In the genomic region with DNA sequence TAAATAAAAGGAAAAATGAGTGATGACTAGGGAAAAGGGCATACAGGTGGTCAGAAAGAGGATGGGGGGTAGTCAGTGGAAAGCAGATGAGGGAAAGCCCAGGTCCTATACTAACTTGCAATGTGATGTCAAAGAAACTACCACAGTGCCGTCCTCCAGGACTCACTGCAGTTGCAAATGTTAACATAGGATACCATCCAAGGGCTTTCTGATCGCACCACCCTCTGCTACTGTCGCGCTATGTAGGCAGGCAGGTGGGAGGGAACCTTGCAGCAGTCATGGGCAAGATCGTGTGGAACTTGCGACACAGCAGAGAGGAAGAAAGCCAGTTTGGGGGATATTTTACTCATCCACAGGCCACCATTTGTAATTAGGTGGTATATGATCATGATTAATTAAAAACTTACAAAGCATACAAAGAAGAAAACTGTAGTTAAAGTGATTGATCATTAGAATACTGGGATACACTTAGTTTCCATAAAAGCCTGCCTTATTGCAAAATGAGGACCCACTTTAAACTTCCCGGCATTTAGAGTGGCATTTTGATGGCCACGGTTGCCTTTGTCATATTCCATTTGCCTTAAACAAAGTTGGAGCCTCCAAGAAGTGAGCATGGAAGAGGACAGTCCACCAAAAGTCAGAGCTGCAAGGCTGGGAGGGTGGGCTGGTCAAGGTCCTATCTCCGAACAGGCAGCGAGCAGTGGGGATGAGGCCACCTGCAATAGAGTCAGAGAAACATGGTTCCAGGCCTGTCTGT, we compare ENCODE assay signal across 18 cellular contexts.
"Had no signal": no experiment of that assay in that cellular context is flagged by ENCODE, and none has a peak within 500 bp of the region (broad histone marks: within the 10 kb centered on the region; RNA-seq: fewer than 3 reads in every experiment).

No MANE protein-coding gene starts in this region.

- H3K27me3 ChIP-seq: esophagus squamous epithelium, gastroesophageal sphincter, heart left ventricle, vagina had no signal

- H3K4me3 ChIP-seq: coronary artery, esophagus squamous epithelium, gastroesophageal sphincter, heart left ventricle, lung, thoracic aorta, vagina had no signal

- H3K27ac ChIP-seq: coronary artery, esophagus squamous epithelium, gastroesophageal sphincter, heart left ventricle, thoracic aorta, vagina had no signal

- DNase-seq: activated naive CD4-positive, alpha-beta T cell treated with Interleukin-2 at 50 U/mL for 16 hours; activated naive CD8-positive, alpha-beta T cell treated with anti-CD3 and anti-CD28 coated beads for 36 hours; activated T-cell treated with anti-CD3 and anti-CD28 coated beads, Interleukin-2, amount 50 U/mL, for 48 hours; esophagus squamous epithelium; heart left ventricle; left colon; naive B cell; stimulated activated CD4-positive, alpha-beta T cell treated with anti-CD3 and anti-CD28 coated beads, Interleukin-4, amount 100 ng/mL, for 24 hours; stimulated activated naive CD4-positive, alpha-beta T cell treated with Interleukin-2 at 50 U/mL for 16 hours; T1000 had no signal

- ATAC-seq: gastroesophageal sphincter, heart left ventricle, left colon, WTC11 had no signal

- H3K36me3 ChIP-seq: esophagus squamous epithelium, gastroesophageal sphincter, heart left ventricle, thoracic aorta, vagina had no signal

- FAIRE-seq: astrocyte, keratinocyte had no signal

- H3K9me3 ChIP-seq: esophagus squamous epithelium, gastroesophageal sphincter, heart left ventricle, thoracic aorta, vagina had no signal
